ENCODE assay signal across 3 cellular contexts in genomic region chr7:151758994-151759540, GRCh38.
TF ChIP-seq lines count a peak whose summit lies in the region.

No MANE protein-coding gene starts in this region.

TF ChIP-seq in SK-N-SH treated with all-trans-retinoic acid at 6 μM for 48 hours, 23 proteins besides CTCF, POLR2A, EP300 and RAD21 (continued from another document):
- TF ChIP-seq POU6F1 (CRISPR knock-in tag; IDR thresholded peaks at IDR 0.05; ENCODE audit: borderline replicate concordance, low read depth), result no peak
- TF ChIP-seq CSDC2 (CRISPR knock-in tag; IDR thresholded peaks at IDR 0.05), result no peak
- no peak for TF ChIP-seq TSHZ2 (CRISPR knock-in tag; IDR thresholded peaks at IDR 0.05)
- no peak for TF ChIP-seq PPARA (CRISPR knock-in tag; IDR thresholded peaks at IDR 0.05; ENCODE audit: borderline replicate concordance)
- TF ChIP-seq CREB5 (CRISPR knock-in tag; IDR thresholded peaks at IDR 0.05; ENCODE audit: low read depth), result no peak
- TF ChIP-seq ISL1 (CRISPR knock-in tag; IDR thresholded peaks at IDR 0.05), result no peak
- no peak for TF ChIP-seq ZNF70 (CRISPR knock-in tag; IDR thresholded peaks at IDR 0.05)
- TF ChIP-seq ZC3H10 (CRISPR knock-in tag; IDR thresholded peaks at IDR 0.05), result no peak

TF ChIP-seq in SK-N-SH, 30 proteins besides CTCF, POLR2A, EP300 and RAD21 (continued from another document):
- TF ChIP-seq ZBTB33 (IDR thresholded peaks at IDR 0.05; ENCODE audit: borderline replicate concordance, low read depth), result no peak
- no peak for TF ChIP-seq RCOR1 (IDR thresholded peaks at IDR 0.05; ENCODE audit: low read length)
- no peak for TF ChIP-seq MEF2A (IDR thresholded peaks at IDR 0.05; ENCODE audit: borderline replicate concordance, low read depth)
- no peak for TF ChIP-seq FOXJ3 (CRISPR knock-in tag; IDR thresholded peaks at IDR 0.05)

TF ChIP-seq in GM23338, 12 proteins besides CTCF, POLR2A, EP300 and RAD21 (continued from another document):
- no peak for TF ChIP-seq ETS1 (IDR thresholded peaks at IDR 0.05)
- TF ChIP-seq CREB1 (CRISPR knock-in tag; IDR thresholded peaks at IDR 0.05; ENCODE audit: low read depth), result no peak
- TF ChIP-seq NANOG (IDR thresholded peaks at IDR 0.05; ENCODE audit: borderline replicate concordance), result no peak
TF ChIP-seq in GM23338: peak in this region for 0.
